22 cellular contexts compared by ENCODE assay signal in genomic region chr1:60430375-60430774, GRCh38.
"Had no signal": no experiment of that assay in that cellular context is flagged by ENCODE, and none has a peak within 500 bp of the region (broad histone marks: within the 10 kb centered on the region; RNA-seq: fewer than 3 reads in every experiment).

No MANE protein-coding gene starts in this region.

- H3K27me3 ChIP-seq: colonic mucosa, esophagus squamous epithelium, gastrocnemius medialis, heart right ventricle, left lung had no signal

- DNase-seq: colonic mucosa; cortex of kidney; effector CD8-positive, alpha-beta T cell; effector memory CD8-positive, alpha-beta T cell; endodermal cell; erythroblast; esophagus squamous epithelium; foreskin fibroblast; foreskin melanocyte; gastrocnemius medialis; glutamatergic neuron; head of caudate nucleus; heart right ventricle; hippocampal formation; left cardiac atrium; left lung; left ventricle myocardium superior; lower lobe of right lung; mesendoderm; midbrain had no signal

- ATAC-seq: effector memory CD8-positive, alpha-beta T cell; esophagus mucosa; gastrocnemius medialis; heart right ventricle; left cardiac atrium; left lung; left ventricle myocardium superior; lower lobe of right lung had no signal

- H3K36me3 ChIP-seq: colonic mucosa, esophagus squamous epithelium, gastrocnemius medialis, heart right ventricle, left lung, lower lobe of right lung had no signal

- H3K4me1 ChIP-seq: colonic mucosa, heart right ventricle, left lung, lower lobe of right lung had no signal

- H3K27ac ChIP-seq: colonic mucosa, epithelial cell of prostate, gastrocnemius medialis, heart right ventricle, left lung, lower lobe of right lung had no signal

- H3K9me3 ChIP-seq: colonic mucosa, gastrocnemius medialis, lower lobe of right lung had no signal

- H3K4me3 ChIP-seq: colonic mucosa, esophagus squamous epithelium, gastrocnemius medialis, heart right ventricle, left lung, lower lobe of right lung had no signal
